ENCODE assay signal across 24 cellular contexts in the genomic region with DNA sequence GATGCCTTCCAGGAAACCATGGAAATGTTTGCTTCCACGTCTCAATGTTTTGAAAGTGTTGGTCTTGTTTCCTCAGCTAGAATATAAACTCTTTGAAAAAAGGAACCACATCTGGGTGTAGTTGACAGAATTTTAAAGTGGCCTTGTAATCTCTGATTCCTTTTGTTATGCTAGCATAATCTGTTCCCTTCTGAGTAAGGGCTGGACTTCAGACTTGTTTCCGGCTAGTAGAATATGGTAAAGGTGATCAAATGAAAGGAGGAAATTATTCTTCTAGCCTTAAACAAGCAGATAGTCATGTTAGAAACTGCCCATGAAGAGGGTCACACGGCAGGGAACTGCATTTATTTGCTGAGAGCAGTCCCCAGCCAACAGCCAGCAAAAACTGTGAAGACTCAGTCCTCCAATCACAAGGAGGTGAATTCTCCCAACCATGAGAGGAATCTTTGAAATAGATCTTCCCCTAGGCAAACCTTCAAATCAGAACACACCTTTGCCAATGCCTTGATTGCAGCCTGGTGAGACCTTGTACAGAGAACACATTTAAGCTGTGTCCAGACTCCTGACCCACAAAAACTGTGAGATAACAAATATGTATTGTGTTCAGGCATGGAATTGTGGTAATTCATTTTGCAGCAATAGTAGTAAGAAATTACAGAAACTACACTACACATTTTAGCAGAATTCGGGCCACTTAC.
"Had no signal": no experiment of that assay in that cellular context is flagged by ENCODE, and none has a peak within 500 bp of the region (broad histone marks: within the 10 kb centered on the region; RNA-seq: fewer than 3 reads in every experiment).

No MANE protein-coding gene starts in this region.

- ATAC-seq: heart right ventricle; left cardiac atrium; left lung; lower lobe of right lung; naive thymus-derived CD4-positive, alpha-beta T cell; natural killer cell treated with Interleukin-12 subunit alpha and Interleukin-12 subunit beta and Interleukin-15 and Interleukin-18, amount 100 ng/mL, for 72 hours; right cardiac atrium; sciatic nerve; stimulated activated memory B cell treated with anti-CD40 and anti-IgM and Interleukin-4, amounts not matched to agents 10 μg/mL and 1 μg/mL and 100 μg/mL, for 72 hours; stimulated activated naive CD8-positive, alpha-beta T cell treated with anti-CD3 and anti-CD28 coated beads, Interleukin-15, amount 100 ng/mL, for 72 hours; upper lobe of right lung had no signal

- H3K4me1 ChIP-seq: left lung, lower lobe of right lung, testis, upper lobe of right lung had no signal

- H3K4me1 Mint-ChIP-seq: naive thymus-derived CD4-positive, alpha-beta T cell; stimulated activated memory B cell treated with anti-CD40 and anti-IgM and Interleukin-4, amounts not matched to agents 10 μg/mL and 1 μg/mL and 100 μg/mL, for 72 hours; stimulated activated naive CD8-positive, alpha-beta T cell treated with anti-CD3 and anti-CD28 coated beads, Interleukin-15, amount 100 ng/mL, for 72 hours had no signal

- DNase-seq: heart right ventricle; hippocampal formation; left cardiac atrium; left lung; lower lobe of right lung; mesenchymal stem cell; naive thymus-derived CD4-positive, alpha-beta T cell; ovary; right cardiac atrium; stimulated activated CD4-positive, alpha-beta T cell treated with anti-CD3 and anti-CD28 coated beads, Interleukin-1b, Interleukin-23, amount 100 ng/mL, for 48 hours; stimulated activated CD4-positive, alpha-beta T cell treated with anti-CD3 and anti-CD28 coated beads, Interleukin-2, amount 100 ng/mL, for 48 hours; stimulated activated CD4-positive, alpha-beta T cell treated with anti-CD3 and anti-CD28 coated beads, Interleukin-4, amount 100 ng/mL, for 4 hours; stimulated activated CD8-positive, alpha-beta memory T cell treated with anti-CD3 and anti-CD28 coated beads, Interleukin-4, amount 100 ng/mL, for 48 hours; stimulated activated naive CD4-positive, alpha-beta T cell treated with Interleukin-2 at 50 U/mL for 16 hours; stimulated activated naive CD8-positive, alpha-beta T cell treated with anti-CD3 and anti-CD28 coated beads, Interleukin-15, amount 100 ng/mL, for 72 hours; testis; thyroid gland; trophoblast cell; upper lobe of right lung had no signal

- H3K36me3 ChIP-seq: heart right ventricle, left lung, lower lobe of right lung, ovary, thyroid gland, upper lobe of right lung had no signal

- H3K27me3 ChIP-seq: heart right ventricle, left lung, ovary, testis, thyroid gland, upper lobe of right lung had no signal

- H3K9me3 ChIP-seq: heart right ventricle, left lung, lower lobe of right lung, ovary, testis, thyroid gland, upper lobe of right lung had no signal

- H3K4me3 ChIP-seq: heart right ventricle, left lung, lower lobe of right lung, ovary, skin epidermis, testis, thyroid gland, upper lobe of right lung had no signal

- H3K36me3 Mint-ChIP-seq: naive thymus-derived CD4-positive, alpha-beta T cell; natural killer cell treated with Interleukin-12 subunit alpha and Interleukin-12 subunit beta and Interleukin-15 and Interleukin-18, amount 100 ng/mL, for 72 hours; stimulated activated memory B cell treated with anti-CD40 and anti-IgM and Interleukin-4, amounts not matched to agents 10 μg/mL and 1 μg/mL and 100 μg/mL, for 72 hours had no signal

- H3K27ac ChIP-seq: heart right ventricle, left lung, lower lobe of right lung, ovary, skin epidermis, testis, thyroid gland, upper lobe of right lung had no signal

- H3K27me3 Mint-ChIP-seq: progenitor cell of endocrine pancreas had no signal

- H3K9me3 Mint-ChIP-seq: natural killer cell treated with Interleukin-12 subunit alpha and Interleukin-12 subunit beta and Interleukin-15 and Interleukin-18, amount 100 ng/mL, for 72 hours; stimulated activated memory B cell treated with anti-CD40 and anti-IgM and Interleukin-4, amounts not matched to agents 10 μg/mL and 1 μg/mL and 100 μg/mL, for 72 hours; stimulated activated naive CD8-positive, alpha-beta T cell treated with anti-CD3 and anti-CD28 coated beads, Interleukin-15, amount 100 ng/mL, for 72 hours had no signal

- H3K27ac Mint-ChIP-seq: naive thymus-derived CD4-positive, alpha-beta T cell; natural killer cell treated with Interleukin-12 subunit alpha and Interleukin-12 subunit beta and Interleukin-15 and Interleukin-18, amount 100 ng/mL, for 72 hours; progenitor cell of endocrine pancreas; stimulated activated memory B cell treated with anti-CD40 and anti-IgM and Interleukin-4, amounts not matched to agents 10 μg/mL and 1 μg/mL and 100 μg/mL, for 72 hours had no signal

- H3K4me3 Mint-ChIP-seq: naive thymus-derived CD4-positive, alpha-beta T cell; natural killer cell treated with Interleukin-12 subunit alpha and Interleukin-12 subunit beta and Interleukin-15 and Interleukin-18, amount 100 ng/mL, for 72 hours; stimulated activated memory B cell treated with anti-CD40 and anti-IgM and Interleukin-4, amounts not matched to agents 10 μg/mL and 1 μg/mL and 100 μg/mL, for 72 hours; stimulated activated naive CD8-positive, alpha-beta T cell treated with anti-CD3 and anti-CD28 coated beads, Interleukin-15, amount 100 ng/mL, for 72 hours had no signal
